1 cellular context compared by ENCODE assay signal in genomic region chr11:22752908-22753310, GRCh38.
TF ChIP-seq lines count a peak whose summit lies in the region.

No MANE protein-coding gene starts in this region.

TF ChIP-seq in K562, 482 proteins besides CTCF, POLR2A, EP300 and RAD21 (continued from another document and continues in another):
- TF ChIP-seq, protein P1, sequence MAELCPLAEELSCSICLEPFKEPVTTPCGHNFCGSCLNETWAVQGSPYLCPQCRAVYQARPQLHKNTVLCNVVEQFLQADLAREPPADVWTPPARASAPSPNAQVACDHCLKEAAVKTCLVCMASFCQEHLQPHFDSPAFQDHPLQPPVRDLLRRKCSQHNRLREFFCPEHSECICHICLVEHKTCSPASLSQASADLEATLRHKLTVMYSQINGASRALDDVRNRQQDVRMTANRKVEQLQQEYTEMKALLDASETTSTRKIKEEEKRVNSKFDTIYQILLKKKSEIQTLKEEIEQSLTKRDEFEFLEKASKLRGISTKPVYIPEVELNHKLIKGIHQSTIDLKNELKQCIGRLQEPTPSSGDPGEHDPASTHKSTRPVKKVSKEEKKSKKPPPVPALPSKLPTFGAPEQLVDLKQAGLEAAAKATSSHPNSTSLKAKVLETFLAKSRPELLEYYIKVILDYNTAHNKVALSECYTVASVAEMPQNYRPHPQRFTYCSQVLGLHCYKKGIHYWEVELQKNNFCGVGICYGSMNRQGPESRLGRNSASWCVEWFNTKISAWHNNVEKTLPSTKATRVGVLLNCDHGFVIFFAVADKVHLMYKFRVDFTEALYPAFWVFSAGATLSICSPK (IDR thresholded peaks at IDR 0.05; ENCODE audit: borderline replicate concordance) = no peak
- TF ChIP-seq KLF13 (tag; IDR thresholded peaks at IDR 0.05; ENCODE audit: borderline replicate concordance, low read depth) (no peak), AFF1 (IDR thresholded peaks at IDR 0.05; ENCODE audit: low read depth in 1 of 2, partially characterized antibody in 2 of 2) (peak in 1 of 2 experiments; percentile 37), MEF2A (IDR thresholded peaks at IDR 0.05; ENCODE audit: control insufficient read depth, low read depth, low read length) (no peak), ZNF184 (CRISPR knock-in tag; IDR thresholded peaks at IDR 0.05) (no peak), ZNF830 (CRISPR knock-in tag; IDR thresholded peaks at IDR 0.05) (no peak), NR4A1 (CRISPR knock-in tag; IDR thresholded peaks at IDR 0.05) (no peak), NR4A1 (tag; IDR thresholded peaks at IDR 0.05) (no peak), PHB2 (IDR thresholded peaks at IDR 0.05; ENCODE audit: low read depth) (no peak), ZFP1 (CRISPR knock-in tag; IDR thresholded peaks at IDR 0.05) (no peak), PML (IDR thresholded peaks at IDR 0.05; ENCODE audit: low read length) (peak; percentile 72; the same call in 1 of the 2 replicates), STAT5A (IDR thresholded peaks at IDR 0.05; ENCODE audit: borderline replicate concordance, low read length) (peak; percentile 93), RBM14 (IDR thresholded peaks at IDR 0.05; ENCODE audit: borderline replicate concordance, insufficient read depth, low read depth, low read length) (no peak), ZEB2 (IDR thresholded peaks at IDR 0.05) (peak; percentile 92), SMARCE1 (IDR thresholded peaks at IDR 0.05) (peak; percentile 69), KLF16 (IDR thresholded peaks at IDR 0.05) (peak; percentile 56; the same call in 1 of the 2 replicates), ZC3H11A (IDR thresholded peaks at IDR 0.05; ENCODE audit: low read depth, low read length) (no peak), SRSF3 (IDR thresholded peaks at IDR 0.05; ENCODE audit: insufficient read depth, low read length) (no peak), JUND (IDR thresholded peaks at IDR 0.05; ENCODE audit: borderline replicate concordance, low read depth, low read length) (0 out of 2 replicates have a peak, but pooled peaks have one; percentile 48), JUND (tag; IDR thresholded peaks at IDR 0.05; ENCODE audit: borderline replicate concordance, low read depth, low read length) (no peak; the same call in 2 of the 3 replicates), MYNN (IDR thresholded peaks at IDR 0.05) (no peak), MYNN (CRISPR knock-in tag; IDR thresholded peaks at IDR 0.05) (no peak), SMARCA4 (IDR thresholded peaks at IDR 0.05) (peak; percentile 88), CBFA2T2 (conservative IDR thresholded peaks at IDR 0.05) (peak; percentile 91), HDGF (IDR thresholded peaks at IDR 0.05) (no peak), COPS2 (conservative IDR thresholded peaks at IDR 0.05) (no peak), PYGO2 (tag; IDR thresholded peaks at IDR 0.05) (no peak), HDAC1 (IDR thresholded peaks at IDR 0.05) (peak in 1 of 2 experiments; percentile 52; a peak in 1 of 4 replicates), GABPB1 (CRISPR knock-in tag; IDR thresholded peaks at IDR 0.05) (no peak), THRB (CRISPR knock-in tag; conservative IDR thresholded peaks at IDR 0.05) (no peak), TAF15 (IDR thresholded peaks at IDR 0.05; ENCODE audit: low read depth, low read length) (no peak), NCOA1 (IDR thresholded peaks at IDR 0.05; ENCODE audit: low read depth) (peak; percentile 66; the same call in 1 of the 2 replicates), MTA2 (IDR thresholded peaks at IDR 0.05; ENCODE audit: low read depth) (peak; percentile 66), ZNF316 (IDR thresholded peaks at IDR 0.05) (peak; percentile 8; the same call in 1 of the 2 replicates), GTF2F1 (IDR thresholded peaks at IDR 0.05; ENCODE audit: low read depth, low read length) (no peak), SMARCA5 (IDR thresholded peaks at IDR 0.05) (no peak), FOXK2 (conservative IDR thresholded peaks at IDR 0.05 in 1 of 2, IDR thresholded peaks at IDR 0.05 in 1 of 2; ENCODE audit: low read depth in 2 of 2) (0 out of 4 replicates have a peak, but pooled peaks of 1 of the 2 experiments have one; percentile 19), ZNF785 (CRISPR knock-in tag; IDR thresholded peaks at IDR 0.05) (no peak), USF1 (CRISPR knock-in tag; IDR thresholded peaks at IDR 0.05) (no peak), DPF2 (IDR thresholded peaks at IDR 0.05) (peak; percentile 79), NFIC (IDR thresholded peaks at IDR 0.05) (peak; percentile 86), RUNX1 (IDR thresholded peaks at IDR 0.05; ENCODE audit: low read depth) (no peak), PRDM10 (IDR thresholded peaks at IDR 0.05; ENCODE audit: partially characterized antibody) (no peak), SIX5 (IDR thresholded peaks at IDR 0.05; ENCODE audit: borderline replicate concordance in 1 of 2, insufficient read depth in 1 of 2, low read depth in 1 of 2, low read length in 2 of 2) (no peak), CBFA2T3 (IDR thresholded peaks at IDR 0.05) (peak; percentile 92), CHD1 (IDR thresholded peaks at IDR 0.05; ENCODE audit: low read length) (no peak), ELF2 (CRISPR knock-in tag; IDR thresholded peaks at IDR 0.05) (no peak), HMGN3 (IDR thresholded peaks at IDR 0.05; ENCODE audit: borderline replicate concordance, extremely low read depth, insufficient read length, low read depth, low read length) (no peak), NR3C1 (CRISPR knock-in tag; IDR thresholded peaks at IDR 0.05) (no peak), CBX1 (IDR thresholded peaks at IDR 0.05; ENCODE audit: low read depth) (no peak), ZNF280B (CRISPR knock-in tag; IDR thresholded peaks at IDR 0.05) (no peak), ZNF707 (CRISPR knock-in tag; conservative IDR thresholded peaks at IDR 0.05) (no peak), FOXJ2 (tag; IDR thresholded peaks at IDR 0.05) (no peak), GATA2 (CRISPR knock-in tag; IDR thresholded peaks at IDR 0.05) (peak; percentile 61; the same call in 1 of the 2 replicates)
- TF ChIP-seq, protein P2, sequence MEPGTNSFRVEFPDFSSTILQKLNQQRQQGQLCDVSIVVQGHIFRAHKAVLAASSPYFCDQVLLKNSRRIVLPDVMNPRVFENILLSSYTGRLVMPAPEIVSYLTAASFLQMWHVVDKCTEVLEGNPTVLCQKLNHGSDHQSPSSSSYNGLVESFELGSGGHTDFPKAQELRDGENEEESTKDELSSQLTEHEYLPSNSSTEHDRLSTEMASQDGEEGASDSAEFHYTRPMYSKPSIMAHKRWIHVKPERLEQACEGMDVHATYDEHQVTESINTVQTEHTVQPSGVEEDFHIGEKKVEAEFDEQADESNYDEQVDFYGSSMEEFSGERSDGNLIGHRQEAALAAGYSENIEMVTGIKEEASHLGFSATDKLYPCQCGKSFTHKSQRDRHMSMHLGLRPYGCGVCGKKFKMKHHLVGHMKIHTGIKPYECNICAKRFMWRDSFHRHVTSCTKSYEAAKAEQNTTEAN (CRISPR knock-in tag; IDR thresholded peaks at IDR 0.05) = no peak
- TF ChIP-seq, protein P3, sequence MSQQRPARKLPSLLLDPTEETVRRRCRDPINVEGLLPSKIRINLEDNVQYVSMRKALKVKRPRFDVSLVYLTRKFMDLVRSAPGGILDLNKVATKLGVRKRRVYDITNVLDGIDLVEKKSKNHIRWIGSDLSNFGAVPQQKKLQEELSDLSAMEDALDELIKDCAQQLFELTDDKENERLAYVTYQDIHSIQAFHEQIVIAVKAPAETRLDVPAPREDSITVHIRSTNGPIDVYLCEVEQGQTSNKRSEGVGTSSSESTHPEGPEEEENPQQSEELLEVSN (IDR thresholded peaks at IDR 0.05; ENCODE audit: borderline replicate concordance in 1 of 2, extremely low read depth in 1 of 2, insufficient read depth in 1 of 2, insufficient read length in 1 of 2, low read depth in 1 of 2, low read length in 1 of 2, poor library complexity in 1 of 2, severe bottlenecking in 1 of 2) = no peak
- TF ChIP-seq, protein P4, sequence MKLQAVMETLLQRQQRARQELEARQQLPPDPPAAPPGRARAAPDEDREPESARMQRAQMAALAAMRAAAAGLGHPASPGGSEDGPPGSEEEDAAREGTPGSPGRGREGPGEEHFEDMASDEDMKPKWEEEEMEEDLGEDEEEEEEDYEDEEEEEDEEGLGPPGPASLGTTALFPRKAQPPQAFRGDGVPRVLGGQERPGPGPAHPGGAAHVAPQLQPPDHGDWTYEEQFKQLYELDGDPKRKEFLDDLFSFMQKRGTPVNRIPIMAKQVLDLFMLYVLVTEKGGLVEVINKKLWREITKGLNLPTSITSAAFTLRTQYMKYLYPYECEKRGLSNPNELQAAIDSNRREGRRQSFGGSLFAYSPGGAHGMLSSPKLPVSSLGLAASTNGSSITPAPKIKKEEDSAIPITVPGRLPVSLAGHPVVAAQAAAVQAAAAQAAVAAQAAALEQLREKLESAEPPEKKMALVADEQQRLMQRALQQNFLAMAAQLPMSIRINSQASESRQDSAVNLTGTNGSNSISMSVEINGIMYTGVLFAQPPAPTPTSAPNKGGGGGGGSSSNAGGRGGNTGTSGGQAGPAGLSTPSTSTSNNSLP (IDR thresholded peaks at IDR 0.05; ENCODE audit: borderline replicate concordance, low read depth, low read length) = peak; percentile 81; the same call in 1 of the 2 replicates
